Comparison of ENCODE assay signal across 8 cellular contexts in the genomic region with DNA sequence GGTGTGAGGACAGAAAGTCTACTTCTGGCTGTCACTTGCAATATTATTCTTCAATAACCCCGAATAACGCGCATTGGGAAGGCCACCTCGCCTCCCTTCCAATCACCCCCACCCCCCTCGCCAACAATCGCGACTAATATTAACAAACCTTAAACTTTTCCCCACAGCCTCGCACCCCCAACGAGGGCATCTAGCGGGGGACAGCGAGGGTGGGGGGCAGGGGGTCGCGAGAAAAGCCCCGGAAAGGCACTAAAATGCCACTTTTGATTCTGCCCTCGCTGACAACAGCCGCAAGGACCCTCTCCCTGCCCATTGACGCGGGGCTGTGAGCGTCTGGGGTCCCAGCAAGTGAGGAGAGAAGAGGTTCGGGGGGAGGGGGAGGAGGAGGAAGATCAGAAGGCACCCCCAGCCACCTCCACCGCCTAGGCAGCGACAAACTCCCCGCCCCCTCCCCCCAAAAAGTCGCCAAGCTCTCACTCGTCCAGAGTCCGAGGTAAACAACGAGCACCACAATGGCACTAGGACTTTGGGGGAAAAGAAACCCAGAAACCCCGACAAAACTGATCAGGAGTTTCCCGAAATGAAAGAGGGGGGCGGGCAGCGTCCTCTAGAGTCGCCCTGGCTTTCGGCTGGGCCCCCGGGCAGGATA. TPM values are rescaled to one million over a fixed set of nuclear protein-coding genes. Genes with fewer than 3 reads are reported as not detected.
A peak's percentile ranks its signal among the peaks of the same experiment; 100 is the strongest.
DNase-seq lines count a peak whose midpoint lies in the region; ATAC-seq and TF ChIP-seq lines count a peak whose summit lies in the region.

No MANE protein-coding gene starts in this region.

- H3K4me3 ChIP-seq in WI38 (ENCODE audit: low read depth, low read length) = peak overlapping the region; percentile 69
- peak overlapping the region; percentile 71 for H3K4me3 ChIP-seq in fibroblast of villous mesenchyme (ENCODE audit: low read depth, low read length)

- TF ChIP-seq CTCF in WI38 (IDR thresholded peaks at IDR 0.05; ENCODE audit: low read depth, low read length) (no peak), fibroblast of villous mesenchyme (IDR thresholded peaks at IDR 0.05; ENCODE audit: insufficient read depth, low read depth, low read length) (no peak), osteocyte (IDR thresholded peaks at IDR 0.05) (no peak)

- peak; percentile 3 for ATAC-seq in activated CD8-positive, alpha-beta memory T cell treated with anti-CD3 and anti-CD28 coated beads, Interleukin-2, amount 10 ng/mL, durations not matched to agents 7 days and 5 days

- peaks cover 66% of the 10 kb centered on the region for H3K4me1 Mint-ChIP-seq in activated CD8-positive, alpha-beta memory T cell treated with anti-CD3 and anti-CD28 coated beads, Interleukin-2, amount 10 ng/mL, durations not matched to agents 7 days and 5 days
- H3K4me1 Mint-ChIP-seq in osteocyte (ENCODE audit: unreplicated experiment) = peaks cover 12% of the 10 kb centered on the region

- peak overlapping the region; percentile 97 for H3K27ac Mint-ChIP-seq in activated CD8-positive, alpha-beta memory T cell treated with anti-CD3 and anti-CD28 coated beads, Interleukin-2, amount 10 ng/mL, durations not matched to agents 7 days and 5 days
- H3K27ac Mint-ChIP-seq in osteocyte (ENCODE audit: unreplicated experiment) = peak overlapping the region; percentile 77

- H3K9me3 Mint-ChIP-seq in activated CD8-positive, alpha-beta memory T cell treated with anti-CD3 and anti-CD28 coated beads, Interleukin-2, amount 10 ng/mL, durations not matched to agents 7 days and 5 days (ENCODE audit: low read depth) = no peaks in the 10 kb centered on the region
- no peaks in the 10 kb centered on the region for H3K9me3 Mint-ChIP-seq in osteocyte (ENCODE audit: unreplicated experiment)

- H3K27me3 Mint-ChIP-seq in activated CD8-positive, alpha-beta memory T cell treated with anti-CD3 and anti-CD28 coated beads, Interleukin-2, amount 10 ng/mL, durations not matched to agents 7 days and 5 days = no peaks in the 10 kb centered on the region
- H3K27me3 Mint-ChIP-seq in osteocyte (ENCODE audit: unreplicated experiment) = peaks cover 41% of the 10 kb centered on the region

- peaks cover 54% of the 10 kb centered on the region for H3K36me3 Mint-ChIP-seq in activated CD8-positive, alpha-beta memory T cell treated with anti-CD3 and anti-CD28 coated beads, Interleukin-2, amount 10 ng/mL, durations not matched to agents 7 days and 5 days
- peaks cover 7% of the 10 kb centered on the region for H3K36me3 Mint-ChIP-seq in osteocyte (ENCODE audit: unreplicated experiment)

- DNase-seq in activated CD8-positive, alpha-beta memory T cell treated with anti-CD3 and anti-CD28 coated beads, Interleukin-2, amount 10 ng/mL, durations not matched to agents 7 days and 5 days = peak; percentile 52
- no peak for DNase-seq in activated CD8-positive, alpha-beta memory T cell treated with anti-CD3 and anti-CD28 coated beads for 24 hours
- DNase-seq in fibroblast of villous mesenchyme (ENCODE audit: low read depth) (no peak), osteocyte (ENCODE audit: extremely low spot score, unreplicated experiment) (no peak), SKM-1 treated with dmso at 0.1 percent for 144 hours (lab: John Stamatoyannopoulos, UW; ENCODE audit: unreplicated experiment) (no peak), DMS79 (lab: John Stamatoyannopoulos, UW) (no peak), SK-N-DZ (ENCODE audit: low spot score) (no peak)

- CTCF ChIA-PET in activated CD8-positive, alpha-beta memory T cell treated with anti-CD3 and anti-CD28 coated beads, Interleukin-2, amount 10 ng/mL, durations not matched to agents 7 days and 5 days (lab: Charles Lee) = interaction anchor here (1.2 to 1.7 kb wide), 4 partner anchors 8 to 323 kb away, joined by 3 to 4 read pairs (median 4); no protein-coding TSS in a partner anchor

- peak overlapping the region; percentile 96 for H3K4me3 Mint-ChIP-seq in activated CD8-positive, alpha-beta memory T cell treated with anti-CD3 and anti-CD28 coated beads, Interleukin-2, amount 10 ng/mL, durations not matched to agents 7 days and 5 days
- peak overlapping the region; percentile 86 for H3K4me3 Mint-ChIP-seq in osteocyte (ENCODE audit: unreplicated experiment)

RNA-seq across cellular contexts. Expression of gene SATB1, which starts 0.8 kb away (rescaled TPM):
- total RNA-seq in activated CD8-positive, alpha-beta memory T cell treated with anti-CD3 and anti-CD28 coated beads, Interleukin-2, amount 10 ng/mL, durations not matched to agents 7 days and 5 days = 100 to 1,000 TPM; 164 to 233 TPM
- total RNA-seq in fibroblast of villous mesenchyme = 13.5 and 17.7 TPM in 2 replicates
- 10.6 and 12.4 TPM in 2 replicates for total RNA-seq in osteocyte
- 60.7 and 66.5 TPM in 2 replicates for polyA plus RNA-seq in SK-N-DZ (2014; cell fraction: cytosol; rRNA removed)
- 36.4 and 76.3 TPM in 2 replicates for polyA plus RNA-seq in SK-N-DZ (2014; cell fraction: nucleus; rRNA removed)
